In the genomic region with DNA sequence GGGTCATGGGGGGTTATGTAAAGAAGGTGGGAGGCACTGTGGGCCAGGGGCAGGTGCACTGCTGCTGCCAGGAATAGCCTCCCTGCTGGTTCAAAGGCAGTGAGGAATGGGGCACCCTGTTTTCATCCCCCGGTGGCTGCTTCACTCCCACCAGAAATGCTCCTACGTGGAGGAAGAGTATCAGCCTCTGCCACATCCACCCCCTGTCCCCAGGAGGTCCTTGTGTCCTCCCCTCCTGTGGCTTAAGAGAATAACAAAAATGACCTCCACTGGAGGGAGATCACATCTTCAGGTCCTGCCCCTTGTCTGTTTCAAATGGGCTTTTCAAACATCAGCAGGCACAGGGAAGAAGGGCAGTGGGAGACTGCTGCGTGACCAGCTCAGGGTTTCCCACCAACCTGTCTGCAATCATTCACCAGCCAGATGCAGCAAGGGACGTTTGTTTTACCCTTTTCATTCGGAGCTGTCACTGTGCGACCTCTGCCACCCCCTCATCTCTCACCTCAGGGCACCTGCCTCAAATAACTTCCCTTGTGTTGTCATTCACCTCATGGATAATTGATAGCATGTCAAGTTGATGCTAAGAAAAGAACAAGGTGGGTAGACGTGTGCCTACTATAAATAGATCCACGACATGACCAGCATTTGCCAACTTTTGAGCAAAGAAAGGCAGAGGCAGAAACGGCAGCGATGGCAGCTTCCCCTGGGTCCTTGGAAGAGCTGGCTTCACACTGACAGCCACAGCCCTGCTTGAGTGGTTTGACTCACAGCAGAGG, we compare ENCODE assay signal across 12 cellular contexts.
A peak's percentile ranks its signal among the peaks of the same experiment; 100 is the strongest.
DNase-seq lines count a peak whose midpoint lies in the region; ATAC-seq and TF ChIP-seq lines count a peak whose summit lies in the region.
"Had no signal": no experiment of that assay in that cellular context is flagged by ENCODE, and none has a peak within 500 bp of the region (broad histone marks: within the 10 kb centered on the region; RNA-seq: fewer than 3 reads in every experiment).

No MANE protein-coding gene starts in this region.

- no peaks in the 10 kb centered on the region for H4K20me1 ChIP-seq in GM23338 (replicated peaks; ENCODE audit: insufficient read depth)
- no peaks in the 10 kb centered on the region for H4K20me1 ChIP-seq in smooth muscle cell (ENCODE audit: low read depth)

- H3K4me1 Mint-ChIP-seq in GM23338 = peaks cover 24% of the 10 kb centered on the region
- H3K4me1 Mint-ChIP-seq in activated T-cell treated with anti-CD3 and anti-CD28 coated beads, Interleukin-2, amount 50 U/mL, for 72 hours (ENCODE audit: low read depth) = no peaks in the 10 kb centered on the region

- peak overlapping the region; percentile 53 for H3K9ac ChIP-seq in smooth muscle cell (ENCODE audit: low read depth)

- H3K9me3 Mint-ChIP-seq in GM23338 = peaks cover 4% of the 10 kb centered on the region; the same call in 1 of the 3 replicates
- no peaks in the 10 kb centered on the region for H3K9me3 Mint-ChIP-seq in activated T-cell treated with anti-CD3 and anti-CD28 coated beads, Interleukin-2, amount 50 U/mL, for 72 hours

- peak; percentile 66 for ATAC-seq in GM23338
- ATAC-seq in activated T-cell treated with anti-CD3 and anti-CD28 coated beads, Interleukin-2, amount 50 U/mL, for 72 hours (replicated peaks in 1 of 2) = no peak

- no peaks in the 10 kb centered on the region for H3K9me2 ChIP-seq in GM23338 (ENCODE audit: insufficient read depth)

- 0 out of 3 replicates have a peak, but pooled peaks cover 3% of the 10 kb centered on the region for H3K36me3 Mint-ChIP-seq in GM23338 (ENCODE audit: low read depth)
- H3K36me3 Mint-ChIP-seq in activated T-cell treated with anti-CD3 and anti-CD28 coated beads, Interleukin-2, amount 50 U/mL, for 72 hours (ENCODE audit: insufficient read depth in 2 of 2) = no peaks in the 10 kb centered on the region

- H3K4me2 ChIP-seq in GM23338 (peak overlapping the region; percentile 34; the same call in 1 of the 2 replicates), smooth muscle cell (no peak overlapping the region)

- H3K27me3 ChIP-seq in GM23338 (ENCODE audit: insufficient read depth) (no peaks in the 10 kb centered on the region), left ventricle myocardium inferior (ENCODE audit: low read depth) (no peaks in the 10 kb centered on the region), smooth muscle cell (ENCODE audit: low read depth) (no peaks in the 10 kb centered on the region)

- WGBS in smooth muscle cell (ENCODE audit: low lambda C conversion rate) = 50% methylated on average over 10 of the region's 10 CpGs

- H3K27me3 Mint-ChIP-seq in GM23338 (ENCODE audit: insufficient read depth, low read depth, poor library complexity) = peaks cover 8% of the 10 kb centered on the region
- peaks cover 40% of the 10 kb centered on the region for H3K27me3 Mint-ChIP-seq in activated T-cell treated with anti-CD3 and anti-CD28 coated beads, Interleukin-2, amount 50 U/mL, for 72 hours (ENCODE audit: low read depth)

- TF ChIP-seq CTCF in GM23338 (conservative IDR thresholded peaks at IDR 0.05; ENCODE audit: low read depth in 2 of 2) = no peak
- TF ChIP-seq CTCF in left ventricle myocardium inferior (IDR thresholded peaks at IDR 0.05; ENCODE audit: borderline replicate concordance) = no peak
- no peak for TF ChIP-seq CTCF in smooth muscle cell (IDR thresholded peaks at IDR 0.05; ENCODE audit: borderline replicate concordance, insufficient read depth, poor library complexity, severe bottlenecking)
- TF ChIP-seq CTCF in GM20000 (IDR thresholded peaks at IDR 0.05; ENCODE audit: extremely low read depth, missing control alignments) = no peak

- no peak overlapping the region for H3K4me3 ChIP-seq in GM23338
- peak overlapping the region; percentile 31 for H3K4me3 ChIP-seq in left ventricle myocardium inferior
- H3K4me3 ChIP-seq in smooth muscle cell = no peak overlapping the region

- H3K27ac Mint-ChIP-seq in GM23338 = no peak overlapping the region
- no peak overlapping the region for H3K27ac Mint-ChIP-seq in activated T-cell treated with anti-CD3 and anti-CD28 coated beads, Interleukin-2, amount 50 U/mL, for 72 hours

- peak; percentile 22 for DNase-seq in GM23338 (ENCODE audit: low spot score)
- DNase-seq in NCI-H2227 treated with DMSO at 0.1 percent for 48 hours (lab: John Stamatoyannopoulos, UW) = peak; percentile 25
- DNase-seq in left ventricle myocardium inferior = no peak
- no peak for DNase-seq in smooth muscle cell (lab: John Stamatoyannopoulos, UW; ENCODE audit: unreplicated experiment)
- no peak for DNase-seq in GM20000 (ENCODE audit: low spot score)
- DNase-seq in germinal center (ENCODE audit: low spot score) = no peak
- no peak for DNase-seq in activated T-cell treated with anti-CD3 and anti-CD28 coated beads, Interleukin-2, amount 50 U/mL, for 72 hours
- no peak for DNase-seq in activated CD4-positive, CD25-positive, alpha-beta regulatory T cell (lab: John Stamatoyannopoulos, UW)
- DNase-seq: Calu3; KG1; NCI-H510A treated with DMSO at 0.1 percent for 48 hours; stimulated activated CD4-positive, alpha-beta T cell treated with anti-CD3 and anti-CD28 coated beads, Interleukin-1b, Interleukin-23, amount 100 ng/mL, for 48 hours had no signal

- H3K9me3 ChIP-seq in left ventricle myocardium inferior (replicated peaks) (no peaks in the 10 kb centered on the region), smooth muscle cell (replicated peaks; ENCODE audit: low read depth) (no peaks in the 10 kb centered on the region)

- H2AFZ ChIP-seq in GM23338 = peak overlapping the region; percentile 81; the same call in 1 of the 2 replicates
- H2AFZ ChIP-seq in smooth muscle cell (ENCODE audit: low read depth) = no peak overlapping the region

- no peaks in the 10 kb centered on the region for H3K36me3 ChIP-seq in GM23338 (ENCODE audit: insufficient read depth)
- H3K36me3 ChIP-seq in left ventricle myocardium inferior = no peaks in the 10 kb centered on the region
- no peaks in the 10 kb centered on the region for H3K36me3 ChIP-seq in smooth muscle cell (ENCODE audit: low read depth)

- intact Hi-C loops in left ventricle myocardium inferior (cut with micrococcal nuclease) = no loop called here

- H3K4me3 Mint-ChIP-seq in GM23338 = peak overlapping the region; percentile 45; the same call in 2 of the 3 replicates
- no peak overlapping the region for H3K4me3 Mint-ChIP-seq in activated T-cell treated with anti-CD3 and anti-CD28 coated beads, Interleukin-2, amount 50 U/mL, for 72 hours

- peaks cover 28% of the 10 kb centered on the region for H3K4me1 ChIP-seq in GM23338 (ENCODE audit: insufficient read depth)
- no peaks in the 10 kb centered on the region for H3K4me1 ChIP-seq in left ventricle myocardium inferior
- peaks cover 30% of the 10 kb centered on the region for H3K4me1 ChIP-seq in smooth muscle cell (ENCODE audit: low read depth)

- H3K27ac ChIP-seq in GM23338 (ENCODE audit: low read depth) (no peak overlapping the region), left ventricle myocardium inferior (replicated peaks) (no peak overlapping the region), smooth muscle cell (ENCODE audit: low read depth) (peak overlapping the region; percentile 98)

- no peaks in the 10 kb centered on the region for H3K79me2 ChIP-seq in GM23338 (replicated peaks; ENCODE audit: insufficient read depth)
- no peaks in the 10 kb centered on the region for H3K79me2 ChIP-seq in smooth muscle cell (ENCODE audit: low read depth)

- H3F3A ChIP-seq in GM23338 (replicated peaks; ENCODE audit: low read depth) = no peaks in the 10 kb centered on the region
- peaks cover 10% of the 10 kb centered on the region for H3F3A ChIP-seq in smooth muscle cell (ENCODE audit: low read depth)

TF ChIP-seq in GM23338, 12 proteins besides CTCF, POLR2A, EP300 and RAD21 (continues in another document):
- TF ChIP-seq CREB1 (CRISPR knock-in tag; IDR thresholded peaks at IDR 0.05; ENCODE audit: low read depth) = no peak

Comparison
In these comparisons a context has a peak if more than half of its experiments do, and no peak if none do; other contexts are left out.
1. DNase-seq: peak in GM23338 (single experiment) and NCI-H2227 treated with DMSO at 0.1 percent for 48 hours (single experiment); none in left ventricle myocardium inferior (single experiment), smooth muscle cell (single experiment), GM20000 (single experiment), germinal center (single experiment), activated T-cell treated with anti-CD3 and anti-CD28 coated beads, Interleukin-2, amount 50 U/mL, for 72 hours (0 of 2) and activated CD4-positive, CD25-positive, alpha-beta regulatory T cell (0 of 4).